ENCODE assay signal across 22 cellular contexts in the genomic region with DNA sequence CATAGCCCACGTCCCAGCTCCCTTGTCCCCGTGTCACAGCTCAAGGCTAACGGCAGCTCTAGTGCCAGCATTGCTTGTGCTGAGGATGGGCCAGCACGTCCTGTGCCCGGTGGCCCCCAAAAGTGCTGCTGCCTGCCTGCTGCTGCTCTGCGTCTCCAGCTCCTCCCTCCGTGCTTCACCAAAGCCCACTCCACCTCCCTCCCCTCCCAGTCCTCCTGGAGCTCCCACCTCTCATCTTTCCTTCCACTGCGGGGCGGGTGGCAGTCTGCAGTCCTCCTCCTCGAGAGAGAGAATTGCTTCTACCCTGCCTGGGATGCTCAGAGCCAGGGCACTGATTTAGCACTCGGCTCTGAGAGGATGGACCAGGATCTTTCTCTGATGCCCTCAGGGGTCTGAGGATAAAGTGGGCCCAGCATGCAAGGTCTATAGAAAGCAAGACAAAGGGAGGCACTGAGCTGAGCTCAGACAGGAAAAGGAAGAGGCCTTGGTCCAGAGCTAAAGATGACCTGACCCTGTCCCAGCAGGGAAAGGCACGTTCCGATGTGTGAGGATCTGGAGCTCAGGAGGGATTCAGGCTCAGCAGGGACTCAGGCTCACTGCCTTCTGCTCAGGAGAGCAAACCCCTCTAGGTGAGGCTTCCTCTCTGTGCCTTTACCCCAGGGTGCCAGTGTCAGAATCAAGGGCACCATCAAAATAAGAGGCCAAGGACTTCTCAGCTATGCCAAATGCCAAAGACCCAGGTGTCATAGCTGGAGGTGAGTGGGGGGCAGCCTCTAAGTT.
DNase-seq lines count a peak whose midpoint lies in the region; ATAC-seq, FAIRE-seq and TF ChIP-seq lines count a peak whose summit lies in the region.
"Had no signal": no experiment of that assay in that cellular context is flagged by ENCODE, and none has a peak within 500 bp of the region (broad histone marks: within the 10 kb centered on the region; RNA-seq: fewer than 3 reads in every experiment).

No MANE protein-coding gene starts in this region.

- H3K27ac ChIP-seq in H1 (ENCODE audit: low read depth, low read length) (no peak overlapping the region), temporal lobe (ENCODE audit: low read depth, low read length) (peak overlapping the region; percentile 45)
- H3K27ac ChIP-seq: HL-60, upper lobe of left lung, VCaP had no signal

- no peak overlapping the region for H3K4me3 ChIP-seq in H1 (ENCODE audit: extremely low read depth in 1 of 4, insufficient read depth in 2 of 4, low read depth in 3 of 4, low read length in 4 of 4)
- H3K4me3 ChIP-seq: upper lobe of left lung had no signal

- no peaks in the 10 kb centered on the region for H3K36me3 ChIP-seq in H1 (ENCODE audit: control insufficient read depth in 2 of 4, insufficient read depth in 4 of 4, low read length in 3 of 4)

- no peak overlapping the region for H2BK120ac ChIP-seq in H1 (replicated peaks; ENCODE audit: low read depth, low read length)

- H3K23me2 ChIP-seq in H1 (ENCODE audit: low read depth, low read length), result no peaks in the 10 kb centered on the region; the same call in 1 of the 2 replicates

- H3K79me1 ChIP-seq in H1 (ENCODE audit: low read depth, low read length), result no peaks in the 10 kb centered on the region

- H3K23ac ChIP-seq in H1 (ENCODE audit: insufficient read length), result no peak overlapping the region

- H2BK20ac ChIP-seq in H1 (ENCODE audit: low read length), result no peak overlapping the region

- peaks cover 0 to 1% of the 10 kb centered on the region in 2 experiments for H4K20me1 ChIP-seq in H1 (replicated peaks in 1 of 2; ENCODE audit: control insufficient read depth in 1 of 2, insufficient read depth in 2 of 2, low read length in 2 of 2)

- TF ChIP-seq RAD21 in H1 (IDR thresholded peaks at IDR 0.05 in 1 of 2, conservative IDR thresholded peaks at IDR 0.05 in 1 of 2; ENCODE audit: low read depth in 2 of 2, low read length in 2 of 2), result no peak

- 68% methylated on average over 11 of the region's 13 CpGs; no CpG with 5 or more reads in 1 of the 2 experiments for WGBS in H1 (ENCODE audit: extremely low coverage in 1 of 2, insufficient coverage in 1 of 2, insufficient read length in 1 of 2, insufficient replicate concordance in 2 of 2, low coverage in 1 of 2, low lambda C conversion rate in 2 of 2, missing lambda C conversion rate in 1 of 2), 2 experiments

- H4K5ac ChIP-seq in H1 (ENCODE audit: insufficient read length, low read depth, low read length), result no peak overlapping the region

- H3K56ac ChIP-seq in H1 (replicated peaks; ENCODE audit: insufficient read length, low read depth, low read length), result no peak overlapping the region

- intact Hi-C loops in activated CD8-positive, alpha-beta T cell treated with anti-CD3 and anti-CD28 coated beads for 36 hours (cut with micrococcal nuclease), result loop anchor here (2.0 kb wide), 1 partner anchor 103 kb away; no protein-coding TSS in a partner anchor

- ATAC-seq in activated CD8-positive, alpha-beta T cell treated with anti-CD3 and anti-CD28 coated beads, Interleukin-2, amount 10 ng/mL, durations not matched to agents 7 days and 5 days, result peak; percentile 12
- no peak for ATAC-seq in activated CD8-positive, alpha-beta T cell treated with anti-CD3 and anti-CD28 coated beads for 36 hours
- ATAC-seq in stimulated activated naive CD8-positive, alpha-beta T cell treated with anti-CD3 and anti-CD28 coated beads, Interleukin-15, Interleukin-2, amounts not matched to agents 100 U/mL and 50 U/mL, for 24 hours, result no peak
- ATAC-seq: Right ventricle myocardium inferior had no signal

- no peaks in the 10 kb centered on the region for H3K9me3 Mint-ChIP-seq in activated CD8-positive, alpha-beta T cell treated with anti-CD3 and anti-CD28 coated beads, Interleukin-2, amount 10 ng/mL, durations not matched to agents 7 days and 5 days (ENCODE audit: insufficient read depth)
- peaks cover 2% of the 10 kb centered on the region for H3K9me3 Mint-ChIP-seq in activated CD8-positive, alpha-beta T cell treated with anti-CD3 and anti-CD28 coated beads for 36 hours
- H3K9me3 Mint-ChIP-seq: mesothelial cell of epicardium, nephron had no signal

- POLR2A ChIA-PET in activated CD8-positive, alpha-beta T cell treated with anti-CD3 and anti-CD28 coated beads, Interleukin-2, amount 10 ng/mL, durations not matched to agents 7 days and 5 days (lab: Charles Lee), result interaction anchor here (1.1 to 1.6 kb wide), 2 partner anchors 9 to 10 kb away, joined by 7 to 13 read pairs; no protein-coding TSS in a partner anchor
- POLR2A ChIA-PET in activated CD8-positive, alpha-beta T cell treated with anti-CD3 and anti-CD28 coated beads for 36 hours (lab: Charles Lee), result interaction anchor here (0.7 kb wide), 1 partner anchor 242 kb away, joined by 3 read pairs; no protein-coding TSS in a partner anchor
- POLR2A ChIA-PET in H1 (lab: Charles Lee; ENCODE audit: partially characterized antibody), result interaction anchor here (0.7 to 2.9 kb wide), 5 partner anchors 9 to 115 kb away, joined by 3 to 17 read pairs (median 3); no protein-coding TSS in a partner anchor

- peaks cover 2% of the 10 kb centered on the region for H3K36me3 Mint-ChIP-seq in activated CD8-positive, alpha-beta T cell treated with anti-CD3 and anti-CD28 coated beads, Interleukin-2, amount 10 ng/mL, durations not matched to agents 7 days and 5 days (ENCODE audit: low read depth)
- peaks cover 2% of the 10 kb centered on the region for H3K36me3 Mint-ChIP-seq in activated CD8-positive, alpha-beta T cell treated with anti-CD3 and anti-CD28 coated beads for 36 hours (ENCODE audit: low read depth)

- H3K9me3 ChIP-seq in H1 (ENCODE audit: insufficient read depth in 2 of 2, low read depth in 1 of 2, low read length in 1 of 2), result no peaks in the 10 kb centered on the region; a peak in 1 of 4 replicates
- H3K9me3 ChIP-seq: upper lobe of left lung had no signal

- no peak overlapping the region for H3K4me3 Mint-ChIP-seq in activated CD8-positive, alpha-beta T cell treated with anti-CD3 and anti-CD28 coated beads, Interleukin-2, amount 10 ng/mL, durations not matched to agents 7 days and 5 days
- no peak overlapping the region for H3K4me3 Mint-ChIP-seq in activated CD8-positive, alpha-beta T cell treated with anti-CD3 and anti-CD28 coated beads for 36 hours
- H3K4me3 Mint-ChIP-seq: B cell, mesothelial cell of epicardium, nephron had no signal

- no peaks in the 10 kb centered on the region for H3K27me3 Mint-ChIP-seq in activated CD8-positive, alpha-beta T cell treated with anti-CD3 and anti-CD28 coated beads, Interleukin-2, amount 10 ng/mL, durations not matched to agents 7 days and 5 days (ENCODE audit: low read depth)
- H3K27me3 Mint-ChIP-seq in activated CD8-positive, alpha-beta T cell treated with anti-CD3 and anti-CD28 coated beads for 36 hours, result no peaks in the 10 kb centered on the region
- H3K27me3 Mint-ChIP-seq: activated CD4-positive, alpha-beta T cell treated with anti-CD3 and anti-CD28 coated beads, Interleukin-2, amount 10 ng/mL, durations not matched to agents 7 days and 5 days; B cell had no signal

- no peak for TF ChIP-seq CTCF in activated CD8-positive, alpha-beta T cell treated with anti-CD3 and anti-CD28 coated beads for 36 hours (IDR thresholded peaks at IDR 0.05)
- TF ChIP-seq CTCF in H1 (IDR thresholded peaks at IDR 0.05; ENCODE audit: control extremely low read depth in 1 of 3, insufficient read depth in 1 of 3, low read depth in 1 of 3, low read length in 3 of 3), result no peak

- no peak overlapping the region for H3K14ac ChIP-seq in H1 (ENCODE audit: insufficient read length)

- H3K18ac ChIP-seq in H1 (ENCODE audit: extremely low read depth, low read length), result no peak overlapping the region

- no peak for FAIRE-seq in H1 (lab: Jason Lieb, UNC)
- FAIRE-seq: A204.1, H54 had no signal

- H3K4me1 ChIP-seq in H1 (replicated peaks in 1 of 4; ENCODE audit: control insufficient read depth in 3 of 4, insufficient read depth in 4 of 4, low read length in 3 of 4), result peaks cover 0 to 7% (median 0%) of the 10 kb centered on the region in 4 experiments; a peak in 3 of 7 replicates

- TF ChIP-seq EP300 in H1 (IDR thresholded peaks at IDR 0.05; ENCODE audit: borderline replicate concordance in 1 of 2, low read depth in 2 of 2, low read length in 2 of 2), result no peak

- no peak for TF ChIP-seq POLR2A in H1 (IDR thresholded peaks at IDR 0.05; ENCODE audit: control extremely low read depth in 1 of 2, low read depth in 2 of 2, low read length in 2 of 2)

- H3K4me2 ChIP-seq in H1 (ENCODE audit: insufficient read depth in 1 of 2, low read depth in 2 of 2, low read length in 2 of 2), result no peak overlapping the region

- H2AK5ac ChIP-seq in H1 (ENCODE audit: low read depth, low read length), result no peak overlapping the region

- H3K4ac ChIP-seq in H1 (replicated peaks; ENCODE audit: insufficient read length, low read depth, low read length), result no peak overlapping the region

- H4K8ac ChIP-seq in H1 (ENCODE audit: extremely low read depth, insufficient read depth, low read length), result no peak overlapping the region

- no peak overlapping the region; a peak in 1 of 7 replicates for H3K9ac ChIP-seq in H1 (replicated peaks in 1 of 4; ENCODE audit: extremely low read depth in 1 of 4, low read depth in 3 of 4, low read length in 3 of 4)

- 0 out of 2 replicates have a peak overlapping the region, but pooled peaks have one; percentile 14 for H2BK15ac ChIP-seq in H1 (ENCODE audit: low read length)

- H2BK5ac ChIP-seq in H1 (ENCODE audit: low read depth, low read length), result no peak overlapping the region

- no peaks in the 10 kb centered on the region for H3K79me2 ChIP-seq in H1 (ENCODE audit: control insufficient read depth in 1 of 2, insufficient read depth in 2 of 2, low read length in 2 of 2)

- no peaks in the 10 kb centered on the region for H3K27me3 ChIP-seq in H1 (replicated peaks in 1 of 4; ENCODE audit: control insufficient read depth in 3 of 4, extremely low read depth in 1 of 4, insufficient read depth in 3 of 4, low read length in 3 of 4)
- H3K27me3 ChIP-seq: upper lobe of left lung had no signal

- peak overlapping the region; percentile 15 for H4K91ac ChIP-seq in H1 (replicated peaks; ENCODE audit: insufficient read length, low read length)

- DNase-seq in activated CD8-positive, alpha-beta T cell treated with anti-CD3 and anti-CD28 coated beads, Interleukin-2, amount 10 ng/mL, durations not matched to agents 7 days and 5 days, result no peak
- DNase-seq in activated CD8-positive, alpha-beta T cell treated with anti-CD3 and anti-CD28 coated beads for 36 hours, result no peak
- no peak for DNase-seq in H1 (ENCODE audit: low read depth in 1 of 2, low spot score in 2 of 2)
- DNase-seq in mucosa of gallbladder (ENCODE audit: low spot score), result peak; percentile 5
- no peak for DNase-seq in stimulated activated naive CD8-positive, alpha-beta T cell treated with anti-CD3 and anti-CD28 coated beads, Interleukin-15, Interleukin-2, amounts not matched to agents 100 U/mL and 50 U/mL, for 24 hours
- no peak for DNase-seq in NCI-H748 (lab: John Stamatoyannopoulos, UW; ENCODE audit: unreplicated experiment)
- no peak for DNase-seq in NCI-H1048 (lab: John Stamatoyannopoulos, UW)
- DNase-seq: DMS79, NCI-H2029, NCI-H226 had no signal

- H3K4me1 Mint-ChIP-seq in activated CD8-positive, alpha-beta T cell treated with anti-CD3 and anti-CD28 coated beads, Interleukin-2, amount 10 ng/mL, durations not matched to agents 7 days and 5 days (ENCODE audit: low read depth), result peaks cover 6% of the 10 kb centered on the region
- peaks cover 7% of the 10 kb centered on the region for H3K4me1 Mint-ChIP-seq in activated CD8-positive, alpha-beta T cell treated with anti-CD3 and anti-CD28 coated beads for 36 hours (ENCODE audit: low read depth)
- H3K4me1 Mint-ChIP-seq: B cell, mesothelial cell of epicardium had no signal

- H2BK12ac ChIP-seq in H1 (ENCODE audit: low read depth, low read length), result 0 out of 2 replicates have a peak overlapping the region, but pooled peaks have one; percentile 50

- CTCF ChIA-PET in activated CD8-positive, alpha-beta T cell treated with anti-CD3 and anti-CD28 coated beads, Interleukin-2, amount 10 ng/mL, durations not matched to agents 7 days and 5 days (lab: Charles Lee), result interaction anchor here (5.0 kb wide), 1 partner anchor 103 kb away, joined by 103 read pairs; no protein-coding TSS in a partner anchor
- CTCF ChIA-PET in activated CD8-positive, alpha-beta T cell treated with anti-CD3 and anti-CD28 coated beads for 36 hours (lab: Charles Lee), result interaction anchor here (1.2 to 5.1 kb wide), 3 partner anchors 10 to 109 kb away, joined by 3 to 64 read pairs (median 12); no protein-coding TSS in a partner anchor
- CTCF ChIA-PET in H1 (lab: Charles Lee; ENCODE audit: partially characterized antibody), result interaction anchor here (0.6 to 6.3 kb wide), 24 partner anchors 9 to 674 kb away, joined by 3 to 43 read pairs (median 4); no protein-coding TSS in a partner anchor

- H2AFZ ChIP-seq in H1 (ENCODE audit: low read length), result no peak overlapping the region

- no peak overlapping the region for H3K27ac Mint-ChIP-seq in activated CD8-positive, alpha-beta T cell treated with anti-CD3 and anti-CD28 coated beads, Interleukin-2, amount 10 ng/mL, durations not matched to agents 7 days and 5 days
- H3K27ac Mint-ChIP-seq in activated CD8-positive, alpha-beta T cell treated with anti-CD3 and anti-CD28 coated beads for 36 hours, result no peak overlapping the region
- H3K27ac Mint-ChIP-seq: activated CD4-positive, alpha-beta T cell treated with anti-CD3 and anti-CD28 coated beads, Interleukin-2, amount 10 ng/mL, durations not matched to agents 7 days and 5 days; activated T-helper 2 cell treated with anti-CD3 and anti-CD28 coated beads, Interferon-gamma antibody, Interleukin-2, Interleukin-4, amounts not matched to agents 10 μg/mL and 5 μg/mL and 100 μg/mL, durations not matched to agents 14 hours and 24 hours and 36 hours; mesothelial cell of epicardium had no signal
